ENCODE assay signal across 8 cellular contexts in the genomic region with DNA sequence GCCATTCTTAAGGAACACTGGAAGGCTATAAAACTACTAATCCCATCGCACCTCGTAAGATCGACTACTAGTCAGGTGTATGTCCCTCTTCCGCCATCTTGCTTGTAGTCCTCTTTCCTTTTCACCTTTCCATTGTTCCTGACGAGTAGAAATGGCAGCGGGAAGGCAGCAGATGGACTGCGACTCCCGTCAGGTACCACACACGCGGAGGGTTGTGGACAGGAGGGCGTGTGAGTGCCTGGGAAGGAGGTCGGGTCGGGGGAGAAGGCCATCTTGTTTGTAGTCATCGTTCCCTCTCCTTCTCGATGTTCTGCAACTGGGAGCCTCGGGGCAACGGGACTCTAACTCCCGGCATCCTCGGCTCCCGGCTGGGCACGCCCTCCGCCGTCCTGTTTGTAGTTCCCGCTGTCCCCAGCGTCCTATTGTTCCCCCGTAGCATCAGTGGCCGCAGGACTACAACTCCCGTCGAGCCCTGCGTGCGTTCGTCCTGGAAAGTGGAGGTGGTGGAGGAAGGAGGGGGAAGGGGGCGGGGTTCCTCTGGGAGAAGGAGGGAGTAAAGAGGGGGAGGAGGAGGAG. TPM values are rescaled to one million over a fixed set of nuclear protein-coding genes. Genes with fewer than 3 reads are reported as not detected.
A peak's percentile ranks its signal among the peaks of the same experiment; 100 is the strongest.
DNase-seq lines count a peak whose midpoint lies in the region; ATAC-seq and TF ChIP-seq lines count a peak whose summit lies in the region.

No MANE protein-coding gene starts in this region.

- no peak overlapping the region for H3K23ac ChIP-seq in trophoblast cell (ENCODE audit: low read length)

- ATAC-seq in HG02938 (IDR thresholded peaks at IDR 0.05; ENCODE audit: unreplicated experiment): peak; percentile 63
- ATAC-seq in heart right ventricle: peak; percentile 80 to 89 (median 86)

- H3K27ac ChIP-seq in heart right ventricle: peak overlapping the region; percentile 86 to 97 (median 94)
- H3K27ac ChIP-seq in trophoblast cell (ENCODE audit: low read depth, low read length): peak overlapping the region; percentile 71
- H3K27ac ChIP-seq in tibial nerve: peak overlapping the region; percentile 90 to 98 (median 98)

- H3K9ac ChIP-seq in trophoblast cell (ENCODE audit: low read length): peak overlapping the region; percentile 59

- no peak overlapping the region for H2BK12ac ChIP-seq in trophoblast cell (ENCODE audit: low read length)

- H3K79me1 ChIP-seq in trophoblast cell (ENCODE audit: low read length): peaks cover 17% of the 10 kb centered on the region

- WGBS in heart right ventricle, 2 donors: 0 to 1% methylated on average over 32 to 33 of the region's 33 CpGs
- WGBS in trophoblast cell (ENCODE audit: extremely low coverage, insufficient coverage, insufficient read length): no CpG with 5 or more reads among the region's 33 CpGs
- WGBS in tibial nerve, 2 donors: 0 to 1% methylated on average over 32 to 33 of the region's 33 CpGs

- peaks cover 9% of the 10 kb centered on the region for H3K79me2 ChIP-seq in trophoblast cell (ENCODE audit: control insufficient read depth, insufficient read depth, low read length, poor library complexity)

- no peak overlapping the region for H2AK5ac ChIP-seq in trophoblast cell (ENCODE audit: low read length)

- H3K4ac ChIP-seq in trophoblast cell (ENCODE audit: low read depth, low read length): peak overlapping the region; percentile 33

- DNase-seq in NCI-H1694 (lab: John Stamatoyannopoulos, UW) (peak; percentile 98), T-helper 1 cell (peak; percentile 93 to 99 (median 94)), amniotic epithelial cell (ENCODE audit: low read depth) (peak; percentile 100), heart right ventricle (peak; percentile 99 to 100), trophoblast cell (peak; percentile 100), tibial nerve (ENCODE audit: low spot score in 2 of 2) (peak; percentile 99)

- H3K4me3 ChIP-seq in heart right ventricle (peak overlapping the region; percentile 57 to 89 (median 73)), trophoblast cell (ENCODE audit: low read depth, low read length) (peak overlapping the region; percentile 80), tibial nerve (peak overlapping the region; percentile 56 to 93 (median 81))

- TF ChIP-seq POLR2A in GM15510 (IDR thresholded peaks at IDR 0.05; ENCODE audit: borderline replicate concordance, extremely low read depth, insufficient read length) (peak; percentile 31), tibial nerve (IDR thresholded peaks at IDR 0.05) (peak in 1 of 2 donors; percentile 22)

- peak overlapping the region; percentile 91 for H4K91ac ChIP-seq in trophoblast cell (ENCODE audit: low read depth, low read length)

- intact Hi-C loops in heart right ventricle (cut with DNase I): loop anchor here in 5 of 10 donors (1.0 to 5.0 kb wide), 6 partner anchors 26 to 264 kb away; a partner anchor contains a TSS

- peak overlapping the region; percentile 75 for H3K18ac ChIP-seq in trophoblast cell (ENCODE audit: low read length)

- TF ChIP-seq CTCF in heart right ventricle (IDR thresholded peaks at IDR 0.05) (no peak), tibial nerve (IDR thresholded peaks at IDR 0.05) (peak in 1 of 5 experiments; percentile 23)

- H3K4me1 ChIP-seq in heart right ventricle: peaks cover 0 to 24% (median 16%) of the 10 kb centered on the region in 9 donors
- H3K4me1 ChIP-seq in trophoblast cell (ENCODE audit: control insufficient read depth in 1 of 2, insufficient read depth in 2 of 2, low read length in 2 of 2): peaks cover 4 to 5% of the 10 kb centered on the region in 2 experiments
- H3K4me1 ChIP-seq in tibial nerve: peaks cover 0 to 35% (median 4%) of the 10 kb centered on the region in 4 donors

- H3K14ac ChIP-seq in trophoblast cell (ENCODE audit: low read length): peak overlapping the region; percentile 94

- peak overlapping the region; percentile 76 for H2AFZ ChIP-seq in trophoblast cell (ENCODE audit: insufficient read depth, low read length, poor library complexity)

- H2BK5ac ChIP-seq in trophoblast cell (ENCODE audit: low read depth, low read length, poor library complexity): peak overlapping the region; percentile 79

- peaks cover 0 to 22% (median 0%) of the 10 kb centered on the region in 9 donors for H3K36me3 ChIP-seq in heart right ventricle
- peaks cover 22 to 26% of the 10 kb centered on the region in 2 experiments for H3K36me3 ChIP-seq in trophoblast cell (ENCODE audit: control insufficient read depth in 1 of 2, insufficient read depth in 2 of 2, low read length in 2 of 2)
- H3K36me3 ChIP-seq in tibial nerve: peaks cover 0 to 29% (median 0%) of the 10 kb centered on the region in 3 donors

- H4K12ac ChIP-seq in trophoblast cell (ENCODE audit: low read depth, low read length): peak overlapping the region; percentile 43

- TF ChIP-seq EP300 in tibial nerve (IDR thresholded peaks at IDR 0.05): peak in 1 of 2 donors; percentile 91

- H2BK120ac ChIP-seq in trophoblast cell (ENCODE audit: insufficient read depth, low read length, poor library complexity): peak overlapping the region; percentile 57

- peak overlapping the region; percentile 46 for H3K4me2 ChIP-seq in trophoblast cell (ENCODE audit: low read length)

- no peaks in the 10 kb centered on the region for H3K27me3 ChIP-seq in heart right ventricle
- H3K27me3 ChIP-seq in trophoblast cell (ENCODE audit: insufficient read depth, low read length): no peaks in the 10 kb centered on the region
- H3K27me3 ChIP-seq in tibial nerve: no peaks in the 10 kb centered on the region

- peak overlapping the region; percentile 92 for H4K8ac ChIP-seq in trophoblast cell (ENCODE audit: low read depth, low read length)

- H3K9me3 ChIP-seq in heart right ventricle (no peaks in the 10 kb centered on the region), trophoblast cell (ENCODE audit: insufficient read depth, low read depth, low read length) (no peaks in the 10 kb centered on the region), tibial nerve (no peaks in the 10 kb centered on the region)

RNA-seq across cellular contexts. Expression of a gene that starts 0.3 kb away (rescaled TPM):
- total RNA-seq in heart right ventricle: 1 to 10 TPM; 4.1 to 8.7 (median 5.8) TPM
- 10 to 100 TPM in 1 of 2 donors, 1 to 10 TPM in 1; 5.4 to 14.1 TPM for polyA plus RNA-seq in heart right ventricle
- 36.4 and 36.8 TPM in 2 replicates for polyA plus RNA-seq in trophoblast cell (2013)
- total RNA-seq in tibial nerve: 10 to 100 TPM in 3 of 4 donors, 1 to 10 TPM in 1; 7.4 to 25.8 (median 16.7) TPM

RNA-seq across cellular contexts. Expression of a gene that starts 25.8 kb away (rescaled TPM):
- total RNA-seq in heart right ventricle (10 to 100 TPM in 8 of 10 donors, 1 to 10 TPM in 2; 7.8 to 19.8 (median 11.4) TPM), tibial nerve (10 to 100 TPM; 50.7 to 58.4 (median 52.9) TPM)
- polyA plus RNA-seq in heart right ventricle: 10 to 100 TPM; 10.1 to 15.4 TPM
- 14.3 and 15.9 TPM in 2 replicates for polyA plus RNA-seq in trophoblast cell (2013)

RNA-seq across cellular contexts. Expression of a gene that starts 26.6 kb away (rescaled TPM):
- total RNA-seq in heart right ventricle: 10 to 100 TPM in 9 of 10 donors, 1 to 10 TPM in 1; 8.6 to 28.2 (median 19.9) TPM
- polyA plus RNA-seq in heart right ventricle: 10 to 100 TPM in 1 of 2 donors, 1 to 10 TPM in 1; 6.5 to 10.4 TPM
- polyA plus RNA-seq in trophoblast cell (2013): 6.0 and 6.4 TPM in 2 replicates
- 1 to 10 TPM; 2.2 to 5.9 (median 3.1) TPM for total RNA-seq in tibial nerve

RNA-seq across cellular contexts. Expression of a gene that starts 29.2 kb away (rescaled TPM):
- 10 to 100 TPM; 24.2 to 31.3 (median 27.0) TPM for total RNA-seq in heart right ventricle
- 10 to 100 TPM; 30.5 to 68.8 TPM for polyA plus RNA-seq in heart right ventricle
- 28.8 TPM in 2 replicates for polyA plus RNA-seq in trophoblast cell (2013)
- 10 to 100 TPM; 42.9 to 54.0 (median 48.2) TPM for total RNA-seq in tibial nerve

RNA-seq across cellular contexts. Expression of a gene that starts 34.5 kb away (rescaled TPM):
- total RNA-seq in heart right ventricle (10 to 100 TPM in 2 of 10 donors, 1 to 10 TPM in 8; 7.5 to 11.4 (median 9.2) TPM), tibial nerve (10 to 100 TPM in 2 of 4 donors, 1 to 10 TPM in 2; 7.9 to 17.1 (median 10.7) TPM)
- polyA plus RNA-seq in heart right ventricle: 10 to 100 TPM in 1 of 2 donors, 1 to 10 TPM in 1; 5.8 to 11.2 TPM
- 14.9 and 15.0 TPM in 2 replicates for polyA plus RNA-seq in trophoblast cell (2013)

Comparison
In these comparisons a context has a peak if more than half of its experiments do, and no peak if none do; other contexts are left out.
1. Peak in every context shown above with its lines: DNase-seq, ATAC-seq, H3K4me3 ChIP-seq and H3K27ac ChIP-seq.